Comparison of ENCODE assay signal across 24 cellular contexts in genomic region chr14:56248442-56248841, GRCh38.
"Had no signal": no experiment of that assay in that cellular context is flagged by ENCODE, and none has a peak within 500 bp of the region (broad histone marks: within the 10 kb centered on the region; RNA-seq: fewer than 3 reads in every experiment).

No MANE protein-coding gene starts in this region.

- H3K27me3 Mint-ChIP-seq: dendritic cell treated with granulocyte-macrophage colony-stimulating factor and Interleukin-4, amounts not matched to agents 40 ng/mL and 50 ng/mL, for 4 days; naive B cell had no signal

- H3K27ac ChIP-seq: foreskin keratinocyte, heart left ventricle, left ventricle myocardium inferior, ovary, right atrium auricular region, sigmoid colon, skin epidermis, stomach, thoracic aorta, transverse colon had no signal

- H3K36me3 ChIP-seq: heart left ventricle, left ventricle myocardium inferior, ovary, right atrium auricular region, sigmoid colon, thoracic aorta, transverse colon had no signal

- H3K27me3 ChIP-seq: heart left ventricle, ovary, right atrium auricular region, sigmoid colon, stomach, transverse colon had no signal

- H3K9me3 ChIP-seq: heart left ventricle, left ventricle myocardium inferior, ovary, right atrium auricular region, sigmoid colon, stomach, thoracic aorta, transverse colon had no signal

- H3K4me3 ChIP-seq: heart left ventricle, left ventricle myocardium inferior, lung, ovary, right atrium auricular region, sigmoid colon, skin epidermis, stomach, thoracic aorta, transverse colon had no signal

- FAIRE-seq: colon, endothelial cell of umbilical vein had no signal

- H3K4me1 ChIP-seq: foreskin keratinocyte, left ventricle myocardium inferior, right atrium auricular region, stomach, transverse colon had no signal

- ATAC-seq: foreskin keratinocyte, heart left ventricle had no signal

- H3K27ac Mint-ChIP-seq: dendritic cell treated with granulocyte-macrophage colony-stimulating factor and Interleukin-4, amounts not matched to agents 40 ng/mL and 50 ng/mL, for 4 days had no signal

- DNase-seq: cerebellar nuclear complex; erythroblast; foreskin keratinocyte; heart left ventricle; hippocampal formation; islet precursor cell; left ventricle myocardium inferior; mesenchymal stem cell; naive B cell; ovary; sigmoid colon; stimulated activated CD4-positive, alpha-beta T cell treated with anti-CD3 and anti-CD28 coated beads, Interleukin-2, amount 100 ng/mL, for 24 hours; stimulated activated CD4-positive, alpha-beta T cell treated with anti-CD3 and anti-CD28 coated beads, Interleukin-4, amount 100 ng/mL, for 4 hours; stimulated activated naive CD4-positive, alpha-beta T cell; stomach; substantia nigra; transverse colon had no signal

- H3K4me3 Mint-ChIP-seq: dendritic cell treated with granulocyte-macrophage colony-stimulating factor and Interleukin-4, amounts not matched to agents 40 ng/mL and 50 ng/mL, for 4 days; naive B cell had no signal
